In the genomic region with DNA sequence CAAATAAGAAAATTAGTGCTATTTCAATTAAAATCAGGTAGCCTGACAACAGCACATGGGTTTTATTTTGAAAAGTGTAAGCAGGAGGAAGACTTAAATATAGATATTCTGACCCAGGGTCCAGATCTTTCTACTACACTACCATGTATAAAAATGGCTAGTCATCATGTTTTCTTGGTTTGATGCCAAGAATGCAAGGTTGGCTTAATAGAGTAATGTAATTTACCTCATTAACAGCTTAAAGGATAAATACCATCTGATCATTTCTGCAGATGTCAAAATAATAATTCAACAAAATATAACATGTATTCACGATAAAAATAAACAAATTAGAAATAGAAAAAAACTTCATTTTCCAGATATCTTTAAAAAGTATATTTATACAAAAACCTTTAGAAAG, we compare ENCODE assay signal across 35 cellular contexts.
"Had no signal": no experiment of that assay in that cellular context is flagged by ENCODE, and none has a peak within 500 bp of the region (broad histone marks: within the 10 kb centered on the region; RNA-seq: fewer than 3 reads in every experiment).

No MANE protein-coding gene starts in this region.

- H3K4me3 ChIP-seq: adrenal gland, body of pancreas, esophagus squamous epithelium, gastroesophageal sphincter had no signal

- H3K27ac ChIP-seq: adrenal gland, body of pancreas, epithelial cell of prostate, esophagus squamous epithelium, gastroesophageal sphincter had no signal

- H3K36me3 Mint-ChIP-seq: activated CD8-positive, alpha-beta memory T cell treated with anti-CD3 and anti-CD28 coated beads, Interleukin-2, amount 10 ng/mL, durations not matched to agents 7 days and 5 days had no signal

- H3K9me3 ChIP-seq: adrenal gland had no signal

- H3K4me3 Mint-ChIP-seq: activated CD4-positive, alpha-beta memory T cell treated with anti-CD3 and anti-CD28 coated beads for 36 hours; activated CD4-positive, alpha-beta T cell treated with anti-CD3 and anti-CD28 coated beads for 36 hours; activated CD4-positive, alpha-beta T cell treated with anti-CD3 and anti-CD28 coated beads, Interleukin-2, amount 10 ng/mL, durations not matched to agents 24 days and 14 days; activated CD8-positive, alpha-beta memory T cell treated with anti-CD3 and anti-CD28 coated beads, Interleukin-2, amount 10 ng/mL, durations not matched to agents 7 days and 5 days; activated CD8-positive, alpha-beta T cell treated with anti-CD3 and anti-CD28 coated beads, Interleukin-2, amount 10 ng/mL, durations not matched to agents 7 days and 5 days; activated naive CD4-positive, alpha-beta T cell treated with anti-CD3 and anti-CD28 coated beads for 36 hours; activated naive CD4-positive, alpha-beta T cell treated with anti-CD3 and anti-CD28 coated beads, Interleukin-2, amount 50 U/mL, for 24 hours; activated naive CD8-positive, alpha-beta T cell treated with anti-CD3 and anti-CD28 coated beads for 36 hours; activated naive CD8-positive, alpha-beta T cell treated with anti-CD3 and anti-CD28 coated beads, Interleukin-2, amount 50 U/mL, for 24 hours; activated T-helper 1 cell treated with anti-CD3 and anti-CD28 coated beads, Interleukin-12 subunit alpha, Interleukin-12 subunit beta, Interleukin-2, Interleukin-4 antibody, amounts not matched to agents 30 ng/mL and 10 ng/mL and 1 ng/mL, durations not matched to agents 14 hours and 24 hours and 36 hours; T-helper 17 cell; T-helper 2 cell treated with Interferon-gamma antibody and Interleukin-4, amounts not matched to agents 5 μg/mL and 100 μg/mL, for 36 hours had no signal

- H3K4me1 Mint-ChIP-seq: activated CD4-positive, alpha-beta T cell treated with anti-CD3 and anti-CD28 coated beads for 36 hours; activated CD4-positive, alpha-beta T cell treated with anti-CD3 and anti-CD28 coated beads, Interleukin-2, amount 10 ng/mL, durations not matched to agents 24 days and 14 days; activated CD8-positive, alpha-beta memory T cell treated with anti-CD3 and anti-CD28 coated beads, Interleukin-2, amount 10 ng/mL, durations not matched to agents 7 days and 5 days; activated naive CD8-positive, alpha-beta T cell treated with anti-CD3 and anti-CD28 coated beads for 36 hours; activated naive CD8-positive, alpha-beta T cell treated with anti-CD3 and anti-CD28 coated beads, Interleukin-2, amount 50 U/mL, for 24 hours; T-helper 17 cell had no signal

- H3K27ac Mint-ChIP-seq: activated CD4-positive, alpha-beta memory T cell treated with anti-CD3 and anti-CD28 coated beads for 36 hours; activated CD4-positive, alpha-beta T cell treated with anti-CD3 and anti-CD28 coated beads for 36 hours; activated CD4-positive, alpha-beta T cell treated with anti-CD3 and anti-CD28 coated beads, Interleukin-2, amount 10 ng/mL, durations not matched to agents 24 days and 14 days; activated CD8-positive, alpha-beta memory T cell treated with anti-CD3 and anti-CD28 coated beads, Interleukin-2, amount 10 ng/mL, durations not matched to agents 7 days and 5 days; activated CD8-positive, alpha-beta T cell treated with anti-CD3 and anti-CD28 coated beads, Interleukin-2, amount 10 ng/mL, durations not matched to agents 7 days and 5 days; activated naive CD4-positive, alpha-beta T cell treated with anti-CD3 and anti-CD28 coated beads for 36 hours; activated naive CD4-positive, alpha-beta T cell treated with anti-CD3 and anti-CD28 coated beads, Interleukin-2, amount 50 U/mL, for 24 hours; activated naive CD8-positive, alpha-beta T cell treated with anti-CD3 and anti-CD28 coated beads for 36 hours; activated naive CD8-positive, alpha-beta T cell treated with anti-CD3 and anti-CD28 coated beads, Interleukin-2, amount 50 U/mL, for 24 hours; activated T-helper 1 cell treated with anti-CD3 and anti-CD28 coated beads, Interleukin-12 subunit alpha, Interleukin-12 subunit beta, Interleukin-2, Interleukin-4 antibody, amounts not matched to agents 30 ng/mL and 10 ng/mL and 1 ng/mL, durations not matched to agents 14 hours and 24 hours and 36 hours; activated T-helper 2 cell treated with anti-CD3 and anti-CD28 coated beads, Interferon-gamma antibody, Interleukin-2, Interleukin-4, amounts not matched to agents 10 μg/mL and 5 μg/mL and 100 μg/mL, durations not matched to agents 14 hours and 24 hours and 36 hours; T-helper 17 cell; T-helper 2 cell treated with Interferon-gamma antibody and Interleukin-4, amounts not matched to agents 5 μg/mL and 100 μg/mL, for 36 hours had no signal

- H3K36me3 ChIP-seq: adrenal gland, esophagus squamous epithelium, gastroesophageal sphincter had no signal

- H3K27me3 ChIP-seq: adrenal gland, body of pancreas, gastroesophageal sphincter had no signal

- H3K4me1 ChIP-seq: adrenal gland, esophagus squamous epithelium had no signal

- ATAC-seq: activated CD4-positive, alpha-beta T cell treated with anti-CD3 and anti-CD28 coated beads for 36 hours; activated CD8-positive, alpha-beta memory T cell treated with anti-CD3 and anti-CD28 coated beads, Interleukin-2, amount 10 ng/mL, durations not matched to agents 7 days and 5 days; activated CD8-positive, alpha-beta T cell treated with anti-CD3 and anti-CD28 coated beads, Interleukin-2, amount 10 ng/mL, durations not matched to agents 7 days and 5 days; activated naive CD8-positive, alpha-beta T cell treated with anti-CD3 and anti-CD28 coated beads, Interleukin-2, amount 50 U/mL, for 24 hours; body of pancreas; gastroesophageal sphincter; T-helper 17 cell had no signal

- FAIRE-seq: colon, endothelial cell of umbilical vein had no signal

- DNase-seq: activated CD4-positive, alpha-beta memory T cell treated with anti-CD3 and anti-CD28 coated beads for 36 hours; activated CD4-positive, alpha-beta T cell treated with anti-CD3 and anti-CD28 coated beads for 36 hours; activated CD4-positive, alpha-beta T cell treated with anti-CD3 and anti-CD28 coated beads, Interleukin-2, amount 10 ng/mL, durations not matched to agents 24 days and 14 days; activated CD4-positive, CD25-positive, alpha-beta regulatory T cell; activated CD4-positive, CD25-positive, alpha-beta regulatory T cell treated with anti-CD3 and anti-CD28 coated beads, Interleukin-2, amount 50 U/mL, for 72 hours; activated CD8-positive, alpha-beta memory T cell treated with anti-CD3 and anti-CD28 coated beads, Interleukin-2, amount 10 ng/mL, durations not matched to agents 7 days and 5 days; activated CD8-positive, alpha-beta memory T cell treated with anti-CD3 and anti-CD28 coated beads, Interleukin-2, amount 50 U/mL, for 4 hours; activated CD8-positive, alpha-beta T cell treated with anti-CD3 and anti-CD28 coated beads, Interleukin-2, amount 10 ng/mL, durations not matched to agents 7 days and 5 days; activated effector memory CD4-positive, alpha-beta T cell treated with anti-CD3 and anti-CD28 coated beads, Interleukin-2, amount 50 U/mL, for 16 hours; activated naive CD4-positive, alpha-beta T cell treated with anti-CD3 and anti-CD28 coated beads for 36 hours; activated naive CD8-positive, alpha-beta T cell treated with anti-CD3 and anti-CD28 coated beads for 36 hours; activated naive CD8-positive, alpha-beta T cell treated with anti-CD3 and anti-CD28 coated beads, Interleukin-2, amount 50 U/mL, for 24 hours; activated T-cell treated with anti-CD3 and anti-CD28 coated beads, Interleukin-2, amount 50 U/mL, for 1 hour; activated T-cell treated with anti-CD3 and anti-CD28 coated beads, Interleukin-2, amount 50 U/mL, for 48 hours; adrenal gland; amygdala; aorta; body of pancreas; caudate nucleus; cortex of kidney; dermis blood vessel endothelial cell; effector CD4-positive, alpha-beta T cell; esophagus squamous epithelium; foreskin melanocyte; T-helper 1 cell; T-helper 17 cell; T1000 had no signal
